22 cellular contexts compared by ENCODE assay signal in the genomic region with DNA sequence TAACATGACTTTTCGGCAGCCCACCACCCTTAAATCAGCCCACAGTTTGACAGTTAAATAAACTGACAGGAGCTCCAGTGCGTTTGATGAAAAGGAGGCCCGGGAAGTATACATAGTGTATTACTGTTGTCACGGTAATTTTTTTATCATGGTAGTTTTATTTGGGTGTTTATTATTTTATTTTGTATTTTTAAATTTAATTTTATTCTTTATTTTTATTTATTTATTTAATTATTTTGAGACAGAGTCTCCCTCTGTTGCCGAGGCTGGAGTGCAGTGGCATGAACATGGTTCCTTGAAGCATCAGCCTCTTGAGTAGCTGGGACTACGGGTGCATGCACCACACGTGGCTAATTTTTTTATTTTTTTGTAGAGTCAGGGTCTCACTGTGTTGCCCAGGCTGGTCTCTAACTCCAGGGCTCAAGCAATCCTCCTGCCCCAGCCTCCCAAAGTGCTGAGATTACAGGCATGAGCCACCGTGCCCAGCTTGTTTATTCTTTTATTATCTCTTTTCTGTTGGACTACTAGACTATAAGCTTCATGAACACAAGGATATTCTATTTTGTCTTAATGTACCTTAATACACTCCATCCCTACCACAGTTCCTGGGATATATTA.
"Had no signal": no experiment of that assay in that cellular context is flagged by ENCODE, and none has a peak within 500 bp of the region (broad histone marks: within the 10 kb centered on the region; RNA-seq: fewer than 3 reads in every experiment).

No MANE protein-coding gene starts in this region.

- H3K27ac ChIP-seq: ascending aorta, esophagus squamous epithelium, heart right ventricle, parathyroid adenoma had no signal

- H3K4me3 ChIP-seq: ascending aorta, esophagus squamous epithelium, heart right ventricle, smooth muscle cell, stomach had no signal

- H3K27me3 Mint-ChIP-seq: activated naive CD4-positive, alpha-beta T cell treated with anti-CD3 and anti-CD28 coated beads, Interleukin-2, amount 50 U/mL, for 24 hours; memory B cell; naive thymus-derived CD8-positive, alpha-beta T cell had no signal

- H3K9ac ChIP-seq: parathyroid adenoma had no signal

- H3K9me3 Mint-ChIP-seq: activated naive CD4-positive, alpha-beta T cell treated with anti-CD3 and anti-CD28 coated beads, Interleukin-2, amount 50 U/mL, for 24 hours; memory B cell; naive thymus-derived CD8-positive, alpha-beta T cell had no signal

- H2AFZ ChIP-seq: parathyroid adenoma had no signal

- H3K27ac Mint-ChIP-seq: activated naive CD4-positive, alpha-beta T cell treated with anti-CD3 and anti-CD28 coated beads, Interleukin-2, amount 50 U/mL, for 24 hours; memory B cell; naive thymus-derived CD8-positive, alpha-beta T cell had no signal

- H3K9me3 ChIP-seq: ascending aorta, esophagus squamous epithelium, heart right ventricle, stomach had no signal

- ATAC-seq: activated CD4-positive, CD25-positive, alpha-beta regulatory T cell treated with anti-CD3 and anti-CD28 coated beads, Interleukin-2, amount 50 U/mL, for 24 hours; heart right ventricle; left ventricle myocardium superior; naive thymus-derived CD8-positive, alpha-beta T cell had no signal

- H3K79me2 ChIP-seq: parathyroid adenoma had no signal

- H3K4me1 Mint-ChIP-seq: activated naive CD4-positive, alpha-beta T cell treated with anti-CD3 and anti-CD28 coated beads, Interleukin-2, amount 50 U/mL, for 24 hours had no signal

- FAIRE-seq: bronchial epithelial cell, endothelial cell of umbilical vein had no signal

- H3K4me3 Mint-ChIP-seq: activated naive CD4-positive, alpha-beta T cell treated with anti-CD3 and anti-CD28 coated beads, Interleukin-2, amount 50 U/mL, for 24 hours; memory B cell; naive thymus-derived CD8-positive, alpha-beta T cell had no signal

- H3K4me1 ChIP-seq: ascending aorta, esophagus squamous epithelium, heart right ventricle, parathyroid adenoma, stomach had no signal

- DNase-seq: activated CD4-positive, alpha-beta T cell treated with anti-CD3 and anti-CD28 coated beads, Interleukin-2, amount 50 U/mL, for 1 hour; activated CD8-positive, alpha-beta memory T cell treated with anti-CD3 and anti-CD28 coated beads, Interleukin-2, amount 50 U/mL, for 4 hours; activated effector memory CD4-positive, alpha-beta T cell treated with Interleukin-2 at 50 U/mL for 16 hours; activated T-cell treated with anti-CD3 and anti-CD28 coated beads, Interleukin-2, amount 50 U/mL, for 48 hours; cerebellar nuclear complex; effector CD4-positive, alpha-beta T cell; esophagus squamous epithelium; heart right ventricle; left ventricle myocardium superior; naive thymus-derived CD8-positive, alpha-beta T cell; stimulated activated CD4-positive, alpha-beta T cell treated with anti-CD3 and anti-CD28 coated beads, Interleukin-4, amount 100 ng/mL, for 1 hour; stomach; T-helper 9 cell; trophoblast cell had no signal

- H3K27me3 ChIP-seq: ascending aorta, esophagus squamous epithelium, heart right ventricle, stomach had no signal

- H3K4me2 ChIP-seq: smooth muscle cell had no signal
